ENCODE assay signal across 9 cellular contexts in the genomic region with DNA sequence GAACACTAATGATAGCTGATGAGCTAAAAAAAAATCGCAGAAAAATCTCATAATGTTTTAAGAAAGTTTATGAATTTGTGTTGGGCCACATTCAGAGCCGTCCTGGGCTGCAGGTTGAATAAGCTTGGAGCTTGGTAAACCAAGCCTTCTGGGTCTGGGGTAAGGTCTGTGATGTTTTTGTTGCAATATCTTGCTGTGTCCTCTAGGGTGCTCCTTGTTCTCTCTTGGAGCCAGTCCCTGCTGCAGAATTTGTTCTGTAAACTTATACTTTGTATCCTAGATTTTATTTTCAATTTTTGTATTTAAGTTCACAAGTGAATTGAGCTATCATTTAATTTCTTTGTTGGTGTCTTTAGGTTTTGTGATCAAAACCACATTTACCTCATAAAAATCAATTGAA.
DNase-seq lines count a peak whose midpoint lies in the region; ATAC-seq, FAIRE-seq and TF ChIP-seq lines count a peak whose summit lies in the region.
"Had no signal": no experiment of that assay in that cellular context is flagged by ENCODE, and none has a peak within 500 bp of the region (broad histone marks: within the 10 kb centered on the region; RNA-seq: fewer than 3 reads in every experiment).

No MANE protein-coding gene starts in this region.

- H3K36me3 ChIP-seq in colonic mucosa = no peaks in the 10 kb centered on the region
- H3K36me3 ChIP-seq in effector memory CD4-positive, alpha-beta T cell (ENCODE audit: control insufficient read depth, insufficient read depth, low read length) = no peaks in the 10 kb centered on the region
- H3K36me3 ChIP-seq: pancreas had no signal

- ATAC-seq in GM18868 (IDR thresholded peaks at IDR 0.05; ENCODE audit: unreplicated experiment) (peak; percentile 82), left colon (no peak)
- ATAC-seq in activated T-cell treated with anti-CD3 and anti-CD28 coated beads, Interleukin-2, amount 50 U/mL, for 4 hours = no peak

- H3K9me3 ChIP-seq in colonic mucosa = no peaks in the 10 kb centered on the region
- H3K9me3 ChIP-seq in effector memory CD4-positive, alpha-beta T cell (ENCODE audit: control insufficient read depth, low read length) = no peaks in the 10 kb centered on the region
- H3K9me3 ChIP-seq: pancreas had no signal

- H3K27ac ChIP-seq in colonic mucosa = no peak overlapping the region
- no peak overlapping the region for H3K27ac ChIP-seq in effector memory CD4-positive, alpha-beta T cell (ENCODE audit: insufficient read depth, low read length, poor library complexity, severe bottlenecking)
- H3K27ac ChIP-seq: pancreas had no signal

- intact Hi-C loops in colonic mucosa (cut with DNase I) (no loop called here), left colon (cut with DNase I, micrococcal nuclease) (no loop called here)

- H3K9me3 Mint-ChIP-seq in activated T-cell treated with anti-CD3 and anti-CD28 coated beads, Interleukin-2, amount 50 U/mL, for 4 hours = no peaks in the 10 kb centered on the region

- H3K4me1 ChIP-seq in colonic mucosa = no peaks in the 10 kb centered on the region
- H3K4me1 ChIP-seq in effector memory CD4-positive, alpha-beta T cell (ENCODE audit: control insufficient read depth, insufficient read depth, low read length, poor library complexity, severe bottlenecking) = no peaks in the 10 kb centered on the region

- H3K4me1 Mint-ChIP-seq in activated T-cell treated with anti-CD3 and anti-CD28 coated beads, Interleukin-2, amount 50 U/mL, for 4 hours (ENCODE audit: low read depth) = no peaks in the 10 kb centered on the region

- peak; percentile 27 for FAIRE-seq in A204.1 (lab: Jason Lieb, UNC)
- FAIRE-seq: pancreas had no signal

- H3K36me3 Mint-ChIP-seq in activated T-cell treated with anti-CD3 and anti-CD28 coated beads, Interleukin-2, amount 50 U/mL, for 4 hours (ENCODE audit: insufficient read depth) = no peaks in the 10 kb centered on the region

- peak; percentile 62 for DNase-seq in HuH-7 (ENCODE audit: low spot score)
- no peak for DNase-seq in colonic mucosa
- DNase-seq in effector memory CD4-positive, alpha-beta T cell = no peak
- DNase-seq in activated T-cell treated with anti-CD3 and anti-CD28 coated beads, Interleukin-2, amount 50 U/mL, for 4 hours = no peak
- no peak for DNase-seq in NCI-H1105 treated with DMSO at 0.1 percent for 48 hours (lab: John Stamatoyannopoulos, UW)
- no peak for DNase-seq in left colon
- DNase-seq: pancreas had no signal

- H3K27me3 ChIP-seq in colonic mucosa = no peaks in the 10 kb centered on the region
- H3K27me3 ChIP-seq in effector memory CD4-positive, alpha-beta T cell (replicated peaks; ENCODE audit: control insufficient read depth, insufficient read depth, low read length, poor library complexity, severe bottlenecking) = no peaks in the 10 kb centered on the region
- H3K27me3 ChIP-seq: pancreas had no signal

- H3K4me3 Mint-ChIP-seq in activated T-cell treated with anti-CD3 and anti-CD28 coated beads, Interleukin-2, amount 50 U/mL, for 4 hours = no peak overlapping the region

- no peak overlapping the region for H3K9ac ChIP-seq in colonic mucosa (ENCODE audit: low read depth in 2 of 2, low read length in 2 of 2)

- peaks cover 1% of the 10 kb centered on the region for H3K27me3 Mint-ChIP-seq in activated T-cell treated with anti-CD3 and anti-CD28 coated beads, Interleukin-2, amount 50 U/mL, for 4 hours (ENCODE audit: low read depth)

- no peak overlapping the region for H3K4me3 ChIP-seq in colonic mucosa
- H3K4me3 ChIP-seq in effector memory CD4-positive, alpha-beta T cell (ENCODE audit: insufficient read depth, low read depth, low read length, poor library complexity, severe bottlenecking) = no peak overlapping the region
- H3K4me3 ChIP-seq: pancreas had no signal

- peak; percentile 40 for TF ChIP-seq CTCF in colonic mucosa (IDR thresholded peaks at IDR 0.05)
